29 cellular contexts compared by ENCODE assay signal in genomic region chr13:93539914-93540313, GRCh38.
"Had no signal": no experiment of that assay in that cellular context is flagged by ENCODE, and none has a peak within 500 bp of the region (broad histone marks: within the 10 kb centered on the region; RNA-seq: fewer than 3 reads in every experiment).

No MANE protein-coding gene starts in this region.

- H3K4me3 ChIP-seq: left lung, lower lobe of right lung, ovary, right atrium auricular region, skin epidermis, stomach, testis, thyroid gland, transverse colon, upper lobe of left lung, vagina had no signal

- H3K9me3 ChIP-seq: lower lobe of right lung, neutrophil, ovary, right atrium auricular region, testis, thyroid gland, transverse colon, upper lobe of left lung, vagina had no signal

- H3K27me3 Mint-ChIP-seq: progenitor cell of endocrine pancreas; stimulated activated naive B cell treated with anti-CD40 and anti-IgM and Interleukin-4, amounts not matched to agents 10 μg/mL and 1 μg/mL and 100 μg/mL, for 72 hours had no signal

- H3K27me3 ChIP-seq: left lung, neutrophil, ovary, right atrium auricular region, stomach, testis, thyroid gland, transverse colon, upper lobe of left lung, vagina had no signal

- H3K36me3 Mint-ChIP-seq: naive thymus-derived CD8-positive, alpha-beta T cell; stimulated activated naive B cell treated with anti-CD40 and anti-IgM and Interleukin-4, amounts not matched to agents 10 μg/mL and 1 μg/mL and 100 μg/mL, for 72 hours had no signal

- H3K4me1 Mint-ChIP-seq: naive thymus-derived CD8-positive, alpha-beta T cell; nephron; neural crest cell; stimulated activated naive B cell treated with anti-CD40 and anti-IgM and Interleukin-4, amounts not matched to agents 10 μg/mL and 1 μg/mL and 100 μg/mL, for 72 hours had no signal

- DNase-seq: hippocampal formation; kidney glomerular epithelial cell; left cardiac atrium; lower lobe of right lung; mammary epithelial cell; mesenchymal stem cell; naive thymus-derived CD8-positive, alpha-beta T cell; occipital lobe; stimulated activated CD4-positive, alpha-beta T cell treated with anti-CD3 and anti-CD28 coated beads, Interleukin-12 subunit alpha, Interleukin-12 subunit beta, amount 100 ng/mL, for 4 hours; stimulated activated CD4-positive, alpha-beta T cell treated with anti-CD3 and anti-CD28 coated beads, Interleukin-15, amount 100 ng/mL, for 24 hours; stimulated activated CD4-positive, alpha-beta T cell treated with anti-CD3 and anti-CD28 coated beads, Interleukin-2, amount 100 ng/mL, for 24 hours; stimulated activated CD4-positive, alpha-beta T cell treated with anti-CD3 and anti-CD28 coated beads, Interleukin-4, amount 100 ng/mL, for 1 hour; stimulated activated naive B cell treated with anti-CD40 and anti-IgM and Interleukin-4, amounts not matched to agents 10 μg/mL and 1 μg/mL and 100 μg/mL, for 72 hours; stimulated activated naive CD8-positive, alpha-beta T cell treated with anti-CD3 and anti-CD28 coated beads, Interleukin-15, Interleukin-2, amounts not matched to agents 100 U/mL and 50 U/mL, for 24 hours; stomach; testis; thyroid gland; transverse colon; upper lobe of left lung had no signal

- H3K27ac ChIP-seq: left lung, lower lobe of right lung, neutrophil, ovary, right atrium auricular region, skin epidermis, stomach, testis, thyroid gland, transverse colon, upper lobe of left lung, vagina had no signal

- H3K9me3 Mint-ChIP-seq: stimulated activated naive B cell treated with anti-CD40 and anti-IgM and Interleukin-4, amounts not matched to agents 10 μg/mL and 1 μg/mL and 100 μg/mL, for 72 hours had no signal

- H3K27ac Mint-ChIP-seq: naive thymus-derived CD8-positive, alpha-beta T cell; nephron; progenitor cell of endocrine pancreas; stimulated activated naive B cell treated with anti-CD40 and anti-IgM and Interleukin-4, amounts not matched to agents 10 μg/mL and 1 μg/mL and 100 μg/mL, for 72 hours had no signal

- H3K36me3 ChIP-seq: left lung, lower lobe of right lung, neutrophil, ovary, right atrium auricular region, stomach, thyroid gland, transverse colon, upper lobe of left lung, vagina had no signal

- H3K4me1 ChIP-seq: left lung, lower lobe of right lung, right atrium auricular region, stomach, testis, thyroid gland, transverse colon, upper lobe of left lung, vagina had no signal

- ATAC-seq: left cardiac atrium; left lung; lower lobe of right lung; naive thymus-derived CD8-positive, alpha-beta T cell; sciatic nerve; stimulated activated naive B cell treated with anti-CD40 and anti-IgM and Interleukin-4, amounts not matched to agents 10 μg/mL and 1 μg/mL and 100 μg/mL, for 72 hours; stimulated activated naive CD8-positive, alpha-beta T cell treated with anti-CD3 and anti-CD28 coated beads, Interleukin-15, Interleukin-2, amounts not matched to agents 100 U/mL and 50 U/mL, for 24 hours had no signal

- H3K4me3 Mint-ChIP-seq: naive thymus-derived CD8-positive, alpha-beta T cell; nephron; neural crest cell; stimulated activated naive B cell treated with anti-CD40 and anti-IgM and Interleukin-4, amounts not matched to agents 10 μg/mL and 1 μg/mL and 100 μg/mL, for 72 hours had no signal
